Comparison of ENCODE assay signal across 8 cellular contexts in genomic region chr3:50350213-50350526, GRCh38. TPM values are rescaled to one million over a fixed set of nuclear protein-coding genes. Genes with fewer than 3 reads are reported as not detected.
A peak's percentile ranks its signal among the peaks of the same experiment; 100 is the strongest.
DNase-seq lines count a peak whose midpoint lies in the region; ATAC-seq and TF ChIP-seq lines count a peak whose summit lies in the region.

No MANE protein-coding gene starts in this region.

- no peaks in the 10 kb centered on the region for H3K9me3 ChIP-seq in SJCRH30 (replicated peaks)
- no peaks in the 10 kb centered on the region for H3K9me3 ChIP-seq in esophagus squamous epithelium

- H3K27ac ChIP-seq in SJCRH30 (peak overlapping the region; percentile 64), esophagus squamous epithelium (peak overlapping the region; percentile 87 to 99 (median 95))

- ATAC-seq in GM18858 (IDR thresholded peaks at IDR 0.05; ENCODE audit: unreplicated experiment), result no peak

- WGBS in esophagus squamous epithelium, 2 donors, result 3 to 5% methylated on average over 4 to 5 of the region's 7 CpGs

- peak overlapping the region; percentile 96 for H3K4me3 Mint-ChIP-seq in progenitor cell of endocrine pancreas (ENCODE audit: low read depth)

- H3K27ac Mint-ChIP-seq in progenitor cell of endocrine pancreas, result peak overlapping the region; percentile 96

- intact Hi-C loops in esophagus squamous epithelium (cut with DNase I), result no loop called here

- H3K36me3 ChIP-seq in GM06990 (ENCODE audit: control insufficient read depth, insufficient read depth, low read length) (peaks cover 28% of the 10 kb centered on the region), SJCRH30 (peaks cover 8% of the 10 kb centered on the region; the same call in 1 of the 2 replicates), esophagus squamous epithelium (peaks cover 17 to 48% (median 22%) of the 10 kb centered on the region in 3 donors)

- H3K9me3 Mint-ChIP-seq in progenitor cell of endocrine pancreas (ENCODE audit: low read depth), result no peaks in the 10 kb centered on the region

- H3K4me1 ChIP-seq in SJCRH30 (no peaks in the 10 kb centered on the region), esophagus squamous epithelium (peaks cover 25 to 92% (median 32%) of the 10 kb centered on the region in 3 donors)

- TF ChIP-seq CTCF in GM06990 (IDR thresholded peaks at IDR 0.05; ENCODE audit: insufficient read depth, low read length, poor library complexity, severe bottlenecking), result no peak
- no peak for TF ChIP-seq CTCF in esophagus squamous epithelium (IDR thresholded peaks at IDR 0.05)
- TF ChIP-seq CTCF in progenitor cell of endocrine pancreas (IDR thresholded peaks at IDR 0.05; ENCODE audit: unreplicated experiment), result no peak

- no peaks in the 10 kb centered on the region for H3K27me3 ChIP-seq in GM06990 (replicated peaks; ENCODE audit: control insufficient read depth, insufficient read depth, low read length)
- no peaks in the 10 kb centered on the region for H3K27me3 ChIP-seq in SJCRH30
- H3K27me3 ChIP-seq in esophagus squamous epithelium, result no peaks in the 10 kb centered on the region

- peak overlapping the region; percentile 77 for H3K4me3 ChIP-seq in GM06990 (replicated peaks; ENCODE audit: low read depth, low read length)
- H3K4me3 ChIP-seq in SJCRH30, result peak overlapping the region; percentile 75
- H3K4me3 ChIP-seq in esophagus squamous epithelium, result peak overlapping the region; percentile 64 to 97 (median 79)

- DNase-seq in GM06990 (ENCODE audit: extremely low read depth, insufficient read length) (no peak), SJCRH30 (no peak), esophagus squamous epithelium (lab: John Stamatoyannopoulos, UW) (no peak), progenitor cell of endocrine pancreas (ENCODE audit: low spot score, unreplicated experiment) (no peak), NCI-H526 (lab: John Stamatoyannopoulos, UW) (no peak), foreskin melanocyte (no peak)
- no peak for DNase-seq in stimulated activated naive CD4-positive, alpha-beta T cell treated with Interleukin-2 at 50 U/mL for 16 hours (lab: John Stamatoyannopoulos, UW)

- H3K36me3 Mint-ChIP-seq in progenitor cell of endocrine pancreas (ENCODE audit: insufficient read depth), result peaks cover 5% of the 10 kb centered on the region

- peaks cover 21% of the 10 kb centered on the region for H3K4me1 Mint-ChIP-seq in progenitor cell of endocrine pancreas (ENCODE audit: low read depth)

- H3K27me3 Mint-ChIP-seq in progenitor cell of endocrine pancreas, result peaks cover 7% of the 10 kb centered on the region

- TF ChIP-seq POLR2A in esophagus squamous epithelium (IDR thresholded peaks at IDR 0.05), result no peak

RNA-seq across cellular contexts. Expression of gene NPRL2, which starts 0.4 kb away (rescaled TPM):
- total RNA-seq in SJCRH30 (2014; rRNA removed; shearing (Covaris generic)), result 14.0 and 14.4 TPM in 2 replicates
- total RNA-seq in esophagus squamous epithelium (10 to 100 TPM; 10.4 to 21.2 (median 16.1) TPM), progenitor cell of endocrine pancreas (25.7 and 31.6 TPM in 2 replicates)

RNA-seq across cellular contexts. Expression of gene CYB561D2, which starts 0.5 kb away (rescaled TPM):
- total RNA-seq in SJCRH30 (2014; rRNA removed; shearing (Covaris generic)), result 6.5 and 8.9 TPM in 2 replicates
- total RNA-seq in esophagus squamous epithelium (10 to 100 TPM; 18.1 to 21.9 (median 20.5) TPM), progenitor cell of endocrine pancreas (18.7 and 19.2 TPM in 2 replicates)

RNA-seq across cellular contexts. Expression of gene ZMYND10, which starts 4.6 kb away (rescaled TPM):
- total RNA-seq in SJCRH30 (2014; rRNA removed; shearing (Covaris generic)), result 0.73 and 0.99 TPM in 2 replicates
- total RNA-seq in esophagus squamous epithelium (1 to 10 TPM in 1 of 4 donors, not detected in 3; 1.1 TPM), progenitor cell of endocrine pancreas (0.86 and 2.2 TPM in 2 replicates)

RNA-seq across cellular contexts. Expression of gene TMEM115, which starts 9.2 kb away (rescaled TPM):
- total RNA-seq in SJCRH30 (2014; rRNA removed; shearing (Covaris generic)), result 27.2 and 28.2 TPM in 2 replicates
- total RNA-seq in esophagus squamous epithelium, result 10 to 100 TPM; 24.2 to 41.6 (median 30.6) TPM
- 32.7 and 33.0 TPM in 2 replicates for total RNA-seq in progenitor cell of endocrine pancreas

RNA-seq across cellular contexts. Expression of gene RASSF1, which starts 9.5 kb away (rescaled TPM):
- 11.7 and 12.7 TPM in 2 replicates for total RNA-seq in SJCRH30 (2014; rRNA removed; shearing (Covaris generic))
- total RNA-seq in esophagus squamous epithelium (10 to 100 TPM; 11.9 to 31.7 (median 24.9) TPM), progenitor cell of endocrine pancreas (11.7 and 13.9 TPM in 2 replicates)
